Comparison of ENCODE assay signal across 8 cellular contexts in the genomic region with DNA sequence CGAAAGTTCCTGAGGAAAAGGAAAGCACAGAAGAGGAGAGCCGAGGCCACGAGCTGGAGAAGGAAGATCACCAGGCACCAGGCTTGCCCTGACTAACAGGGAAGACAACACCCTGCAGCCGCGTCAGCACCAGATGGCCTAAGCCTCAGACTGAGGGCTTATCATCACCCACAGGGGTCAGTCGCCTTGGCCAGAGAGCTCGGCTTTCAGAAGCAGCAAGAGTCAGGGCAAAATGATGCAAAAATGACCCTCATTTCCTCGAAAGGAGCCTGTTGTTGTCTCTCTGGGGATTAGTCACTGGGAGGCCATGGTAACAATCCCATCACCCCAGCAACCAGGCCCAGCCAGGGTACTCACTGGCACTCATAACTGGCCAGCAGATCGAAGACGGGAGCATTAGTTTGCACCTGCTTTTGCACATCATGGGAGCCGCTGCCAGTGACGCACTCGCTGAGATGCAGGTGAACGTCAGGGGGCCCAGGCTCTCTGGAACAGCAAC. TPM values are rescaled to one million over a fixed set of nuclear protein-coding genes. Genes with fewer than 3 reads are reported as not detected.
DNase-seq lines count a peak whose midpoint lies in the region; ATAC-seq, FAIRE-seq and TF ChIP-seq lines count a peak whose summit lies in the region.

No MANE protein-coding gene starts in this region.

- no peak overlapping the region for H3K4me3 ChIP-seq in fibroblast of mammary gland (ENCODE audit: control insufficient read depth, low read depth, low read length)

- peak; percentile 85 for ATAC-seq in omental fat pad (ENCODE audit: low FRiP score)
- no peak for ATAC-seq in HG02885 (IDR thresholded peaks at IDR 0.05; ENCODE audit: poor library complexity, unreplicated experiment)
- no peak for ATAC-seq in HG02970 (IDR thresholded peaks at IDR 0.05; ENCODE audit: low FRiP score, unreplicated experiment)
- ATAC-seq in HG03460 (IDR thresholded peaks at IDR 0.05; ENCODE audit: unreplicated experiment) = no peak

- DNase-seq in D721Med (ENCODE audit: insufficient read length, low spot score) (peak; percentile 39), RCC 7860 (ENCODE audit: low spot score) (peak; percentile 68), fibroblast of mammary gland (ENCODE audit: low read depth) (peak; percentile 100), omental fat pad (ENCODE audit: low spot score) (peak; percentile 62), NCI-H1930 (lab: John Stamatoyannopoulos, UW) (no peak)

- FAIRE-seq in D721Med (lab: Jason Lieb, UNC) (no peak), RCC 7860 (lab: Jason Lieb, UNC) (no peak)

- TF ChIP-seq CTCF in D721Med (IDR thresholded peaks at IDR 0.05; ENCODE audit: insufficient read depth, missing control alignments) = no peak
- peak; percentile 32 for TF ChIP-seq CTCF in fibroblast of mammary gland (conservative IDR thresholded peaks at IDR 0.05; ENCODE audit: control insufficient read depth, insufficient read depth, low read depth, low read length)
- no peak for TF ChIP-seq CTCF in omental fat pad (IDR thresholded peaks at IDR 0.05)

RNA-seq across cellular contexts. Expression of a gene that starts 42.7 kb away (rescaled TPM):
- 100 to 1,000 TPM in 1 of 4 donors, 10 to 100 TPM in 3; 93.9 to 141 (median 95.4) TPM for total RNA-seq in omental fat pad

Comparison
In these comparisons a context has a peak if more than half of its experiments do, and no peak if none do; other contexts are left out.
1. DNase-seq: peak in D721Med (single experiment), RCC 7860 (single experiment), fibroblast of mammary gland (single experiment) and omental fat pad (single experiment); none in NCI-H1930 (0 of 2).